8 cellular contexts compared by ENCODE assay signal in the genomic region with DNA sequence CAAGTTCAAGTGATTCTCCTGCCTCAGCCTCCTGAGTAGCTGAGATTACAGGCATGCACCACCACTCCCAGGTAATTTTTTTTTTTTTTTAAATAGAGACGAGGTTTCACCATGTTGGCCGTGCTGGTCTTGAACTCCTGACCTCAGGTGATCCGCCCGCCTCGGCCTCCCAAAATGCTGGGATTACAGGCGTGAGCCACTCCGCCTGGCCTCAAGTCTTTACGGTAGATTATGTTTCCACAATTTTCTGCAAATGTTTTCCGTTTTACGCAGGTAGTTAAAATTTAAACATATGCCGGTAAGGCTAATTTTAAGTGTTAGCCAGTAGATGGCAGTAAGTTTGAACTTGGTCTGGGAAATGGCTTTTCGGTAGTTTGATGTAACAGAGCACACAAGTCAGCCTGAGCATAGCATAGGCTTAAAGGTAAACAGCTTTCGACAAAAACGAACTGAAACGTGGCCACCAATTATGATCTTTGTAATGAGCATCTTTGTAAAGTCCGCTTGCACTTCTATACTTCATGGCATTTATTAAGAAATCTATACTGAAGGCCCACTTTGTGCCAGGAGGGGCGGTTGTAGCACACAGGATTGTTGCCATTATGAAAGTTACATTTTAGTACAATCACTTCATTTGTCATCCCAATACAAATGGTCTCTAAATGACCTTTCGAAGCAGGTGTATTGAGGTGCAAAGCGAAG. TPM values are rescaled to one million over a fixed set of nuclear protein-coding genes. Genes with fewer than 3 reads are reported as not detected.
A peak's percentile ranks its signal among the peaks of the same experiment; 100 is the strongest.
DNase-seq lines count a peak whose midpoint lies in the region; ATAC-seq and TF ChIP-seq lines count a peak whose summit lies in the region.

No MANE protein-coding gene starts in this region.

- H3K79me1 ChIP-seq in neuronal stem cell (ENCODE audit: low read depth, low read length): no peaks in the 10 kb centered on the region

- no peak overlapping the region for H3K23ac ChIP-seq in neuronal stem cell (ENCODE audit: low read depth, low read length, poor library complexity)

- H2BK120ac ChIP-seq in neuronal stem cell (ENCODE audit: low read depth, low read length): no peak overlapping the region

- no peak overlapping the region for H4K8ac ChIP-seq in neuronal stem cell (ENCODE audit: low read depth, low read length)

- TF ChIP-seq CTCF in Loucy (conservative IDR thresholded peaks at IDR 0.05; ENCODE audit: low read length) (peak; percentile 72), fibroblast of lung (conservative IDR thresholded peaks at IDR 0.05 in 1 of 2, IDR thresholded peaks at IDR 0.05 in 1 of 2; ENCODE audit: low read depth in 1 of 2, low read length in 2 of 2) (peak; percentile 60 to 64)

- H3K36me3 ChIP-seq in Loucy (ENCODE audit: insufficient read depth, low read length) (no peaks in the 10 kb centered on the region), fibroblast of lung (ENCODE audit: control insufficient read depth, insufficient read depth, low read length) (no peaks in the 10 kb centered on the region), neuronal stem cell (replicated peaks in 1 of 2; ENCODE audit: control insufficient read depth in 2 of 2, insufficient read depth in 2 of 2, low read length in 2 of 2) (no peaks in the 10 kb centered on the region)

- DNase-seq in Daoy (ENCODE audit: low read depth): peak; percentile 37
- DNase-seq in T-helper 17 cell: no peak
- peak; percentile 80 to 86 for DNase-seq in fibroblast of lung (ENCODE audit: low read depth in 2 of 2)
- DNase-seq in neuronal stem cell (ENCODE audit: low spot score): peak; percentile 5
- no peak for DNase-seq in NK-92 treated with Interleukin-12 subunit alpha and Interleukin-12 subunit beta, amount 100 ng/mL, for 24 hours (lab: John Stamatoyannopoulos, UW)
- no peak for DNase-seq in mesenteric fat pad (ENCODE audit: low spot score)

- peak overlapping the region; percentile 61 for H3K4me3 Mint-ChIP-seq in T-helper 17 cell

- H3K27ac Mint-ChIP-seq in T-helper 17 cell: no peak overlapping the region

- H3K4ac ChIP-seq in neuronal stem cell (ENCODE audit: low read length): no peak overlapping the region

- H3K79me2 ChIP-seq in Loucy (ENCODE audit: insufficient read depth, low read length) (no peaks in the 10 kb centered on the region), fibroblast of lung (ENCODE audit: control insufficient read depth, insufficient read depth, low read length) (no peaks in the 10 kb centered on the region)

- no peak overlapping the region for H4K91ac ChIP-seq in neuronal stem cell (ENCODE audit: low read depth, low read length, poor library complexity)

- H3K14ac ChIP-seq in neuronal stem cell (ENCODE audit: low read length): no peak overlapping the region

- H3K4me3 ChIP-seq in Loucy (ENCODE audit: low read length, poor library complexity, severe bottlenecking): no peak overlapping the region
- H3K4me3 ChIP-seq in fibroblast of lung (replicated peaks in 1 of 4; ENCODE audit: control extremely low read depth in 1 of 4, insufficient read depth in 1 of 4, low read depth in 3 of 4, low read length in 4 of 4): no peak overlapping the region
- H3K4me3 ChIP-seq in neuronal stem cell (ENCODE audit: low read length in 2 of 2): no peak overlapping the region

- H2AK5ac ChIP-seq in neuronal stem cell (ENCODE audit: low read depth, low read length): no peak overlapping the region

- no peaks in the 10 kb centered on the region for H3K36me3 Mint-ChIP-seq in T-helper 17 cell (ENCODE audit: low read depth)

- H4K20me1 ChIP-seq in Loucy (ENCODE audit: insufficient read depth, low read length, poor library complexity, severe bottlenecking) (no peaks in the 10 kb centered on the region), fibroblast of lung (ENCODE audit: control insufficient read depth, extremely low read depth, insufficient read depth, low read length) (no peaks in the 10 kb centered on the region)

- WGBS in neuronal stem cell (ENCODE audit: extremely low coverage in 2 of 2, insufficient read length in 2 of 2, insufficient replicate concordance in 1 of 2), 2 donors: no CpG with 5 or more reads among the region's 19 CpGs

- no peak overlapping the region for H2BK15ac ChIP-seq in neuronal stem cell (ENCODE audit: low read length)

- H3K4me1 Mint-ChIP-seq in T-helper 17 cell: peaks cover 11% of the 10 kb centered on the region

- no peaks in the 10 kb centered on the region for H3K9me3 ChIP-seq in Loucy (ENCODE audit: insufficient read depth, low read depth, low read length)
- H3K9me3 ChIP-seq in T-helper 17 cell (ENCODE audit: control insufficient read depth, low read length, poor library complexity, severe bottlenecking): no peaks in the 10 kb centered on the region
- no peaks in the 10 kb centered on the region for H3K9me3 ChIP-seq in fibroblast of lung (ENCODE audit: control insufficient read depth, insufficient read depth, low read depth, low read length)
- H3K9me3 ChIP-seq in neuronal stem cell (replicated peaks in 1 of 2; ENCODE audit: control insufficient read depth in 2 of 2, insufficient read depth in 1 of 2, low read depth in 1 of 2, low read length in 2 of 2): no peaks in the 10 kb centered on the region

- no peak overlapping the region for H2BK5ac ChIP-seq in neuronal stem cell (ENCODE audit: low read length)

- no peak overlapping the region for H3K18ac ChIP-seq in neuronal stem cell (ENCODE audit: low read length)

- peak; percentile 70 for ATAC-seq in GM19452 (IDR thresholded peaks at IDR 0.05; ENCODE audit: unreplicated experiment)
- ATAC-seq in T-helper 17 cell: peak; percentile 72

- H3K9ac ChIP-seq in Loucy (ENCODE audit: low read depth, low read length, poor library complexity, severe bottlenecking): no peak overlapping the region
- no peak overlapping the region for H3K9ac ChIP-seq in fibroblast of lung (ENCODE audit: insufficient read depth, low read length)
- H3K9ac ChIP-seq in neuronal stem cell (ENCODE audit: low read depth, low read length, poor library complexity): no peak overlapping the region

- H3K4me1 ChIP-seq in Loucy (ENCODE audit: insufficient read depth, low read length, poor library complexity, severe bottlenecking): peaks cover 13% of the 10 kb centered on the region
- no peaks in the 10 kb centered on the region for H3K4me1 ChIP-seq in fibroblast of lung (ENCODE audit: control insufficient read depth, extremely low read depth, insufficient read depth, low read length)
- no peaks in the 10 kb centered on the region for H3K4me1 ChIP-seq in neuronal stem cell (ENCODE audit: control insufficient read depth in 2 of 2, insufficient read depth in 1 of 2, low read depth in 1 of 2, low read length in 2 of 2)

- no peak overlapping the region for H2BK12ac ChIP-seq in neuronal stem cell (ENCODE audit: low read length)

- H3K4me2 ChIP-seq in Loucy (ENCODE audit: low read depth, low read length, poor library complexity, severe bottlenecking): no peak overlapping the region
- H3K4me2 ChIP-seq in fibroblast of lung (ENCODE audit: extremely low read depth, insufficient read depth, low read length): no peak overlapping the region
- no peak overlapping the region for H3K4me2 ChIP-seq in neuronal stem cell (ENCODE audit: insufficient read depth, low read length, poor library complexity, severe bottlenecking)

- no peaks in the 10 kb centered on the region for H3K9me2 ChIP-seq in Loucy (replicated peaks; ENCODE audit: low read depth, low read length)

- peaks cover 8% of the 10 kb centered on the region for H3K27me3 Mint-ChIP-seq in T-helper 17 cell

- H2AFZ ChIP-seq in Loucy (ENCODE audit: low read length): peak overlapping the region; percentile 62; the same call in 1 of the 2 replicates
- H2AFZ ChIP-seq in fibroblast of lung (ENCODE audit: low read length): no peak overlapping the region
- peak overlapping the region; percentile 23 for H2AFZ ChIP-seq in neuronal stem cell (ENCODE audit: low read length)

- no peaks in the 10 kb centered on the region for H3F3A ChIP-seq in Loucy (ENCODE audit: low read depth)

- H3K27me3 ChIP-seq in Loucy (ENCODE audit: insufficient read depth, low read length, poor library complexity, severe bottlenecking) (no peaks in the 10 kb centered on the region), fibroblast of lung (ENCODE audit: control insufficient read depth, insufficient read depth, low read length) (no peaks in the 10 kb centered on the region), neuronal stem cell (ENCODE audit: control insufficient read depth in 3 of 3, insufficient read depth in 3 of 3, low read depth in 1 of 3, low read length in 3 of 3) (no peaks in the 10 kb centered on the region)

- H3K27ac ChIP-seq in fibroblast of lung (ENCODE audit: insufficient read depth, low read length) (no peak overlapping the region), neuronal stem cell (replicated peaks; ENCODE audit: low read length) (no peak overlapping the region)

RNA-seq across cellular contexts. Expression of a gene that starts 31.1 kb away (rescaled TPM):
- total RNA-seq in Daoy (2014; rRNA removed; shearing (Covaris generic)): 2.9 and 4.1 TPM in 2 replicates
- total RNA-seq in T-helper 17 cell: not detected
- under 0.01 and 0.83 TPM in 2 replicates for total RNA-seq in fibroblast of lung
- polyA plus RNA-seq in fibroblast of lung: 0.08 and 0.59 TPM in 2 replicates
- polyA plus RNA-seq in fibroblast of lung (2012): 0.50 TPM in 1 of 2 replicates, not detected in the other
- 0.37 and 1.4 TPM in 2 replicates for polyA minus RNA-seq in fibroblast of lung (ENCODE audit: low replicate concordance)
- not detected for polyA plus RNA-seq in neuronal stem cell (2013, experiment 1 of 2)
- polyA plus RNA-seq in neuronal stem cell (2013, experiment 2 of 2): not detected
- not detected for total RNA-seq in mesenteric fat pad

Comparison
In these comparisons a context has a peak if more than half of its experiments do, and no peak if none do; other contexts are left out.
1. DNase-seq: peak in Daoy (single experiment), fibroblast of lung (2 of 2) and neuronal stem cell (single experiment); none in T-helper 17 cell (0 of 3), NK-92 treated with Interleukin-12 subunit alpha and Interleukin-12 subunit beta, amount 100 ng/mL, for 24 hours (single experiment) and mesenteric fat pad (single experiment).